Comparison of ENCODE assay signal across 1 cellular context in genomic region chr13:114142137-114142550, GRCh38.
TF ChIP-seq lines count a peak whose summit lies in the region.

No MANE protein-coding gene starts in this region.

TF ChIP-seq in HepG2, 621 proteins besides CTCF, POLR2A, EP300 and RAD21:
- TF ChIP-seq IKZF1 (IDR thresholded peaks at IDR 0.05) = 0 out of 2 replicates have a peak, but pooled peaks have one; percentile 24
- no peak for TF ChIP-seq ZNF503 (CRISPR knock-in tag; IDR thresholded peaks at IDR 0.05)
